ENCODE assay signal across 9 cellular contexts in the genomic region with DNA sequence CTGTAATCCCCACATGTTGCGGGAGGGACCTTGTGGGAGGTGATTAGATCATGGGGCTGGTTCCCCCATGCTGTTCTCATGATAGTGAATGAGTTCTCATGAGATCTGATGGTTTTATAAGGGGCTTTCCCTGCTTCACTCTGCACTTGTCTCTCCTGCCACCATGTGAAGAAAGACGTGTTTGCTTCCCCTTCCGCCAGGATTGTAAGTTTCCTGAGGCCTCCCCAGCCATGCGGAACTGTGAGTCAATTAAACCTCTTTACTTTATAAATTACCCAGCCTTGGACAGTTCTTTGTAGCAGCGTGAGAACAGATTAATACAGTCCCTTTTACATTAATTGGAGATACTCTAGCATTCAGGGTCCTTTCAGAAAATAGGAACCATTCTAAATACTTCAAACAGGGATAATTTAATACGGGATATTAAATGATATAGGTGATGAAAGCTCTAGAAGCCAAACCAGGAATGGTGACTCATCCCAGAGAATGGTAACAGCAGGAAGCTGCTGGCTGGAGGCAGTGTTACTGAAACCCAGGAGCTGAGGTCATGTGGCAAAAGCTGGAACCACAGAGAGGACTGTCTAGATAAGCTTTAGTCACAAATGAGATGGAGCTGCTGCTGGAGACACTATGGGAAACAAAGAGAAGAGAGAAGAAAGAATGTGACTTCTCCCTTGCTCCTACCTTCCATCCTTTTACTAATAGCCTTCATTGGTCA. TPM values are rescaled to one million over a fixed set of nuclear protein-coding genes. Genes with fewer than 3 reads are reported as not detected.
DNase-seq lines count a peak whose midpoint lies in the region; ATAC-seq, FAIRE-seq and TF ChIP-seq lines count a peak whose summit lies in the region.
"Had no signal": no experiment of that assay in that cellular context is flagged by ENCODE, and none has a peak within 500 bp of the region (broad histone marks: within the 10 kb centered on the region; RNA-seq: fewer than 3 reads in every experiment).

No MANE protein-coding gene starts in this region.

- intact Hi-C loops in K562 (cut with micrococcal nuclease): no loop called here

- H3K36me3 ChIP-seq in BJ (ENCODE audit: control insufficient read depth, insufficient read depth, low read length): no peaks in the 10 kb centered on the region
- no peaks in the 10 kb centered on the region for H3K36me3 ChIP-seq in K562 (ENCODE audit: control insufficient read depth, insufficient read depth, low read length)
- H3K36me3 ChIP-seq in suprapubic skin: no peaks in the 10 kb centered on the region

- CTCF ChIA-PET in BJ (lab: Yijun Ruan, JAX) (no interaction called here), K562 (lab: Yijun Ruan, JAX; ENCODE audit: low intra/inter-chr PET ratio) (no interaction called here)

- no peaks in the 10 kb centered on the region for H3K9me3 ChIP-seq in K562 (replicated peaks; ENCODE audit: control insufficient read depth, insufficient read depth, low read depth, low read length)
- H3K9me3 ChIP-seq in suprapubic skin: no peaks in the 10 kb centered on the region

- FAIRE-seq in K562 (lab: Jason Lieb, UNC): peak; percentile 48

- H3K4me1 ChIP-seq in K562 (replicated peaks in 1 of 2; ENCODE audit: control insufficient read depth in 2 of 2, insufficient read depth in 2 of 2, low read length in 2 of 2) (peaks cover 0 to 2% of the 10 kb centered on the region in 2 experiments; a peak in 2 of 5 replicates), suprapubic skin (no peaks in the 10 kb centered on the region)

- TF ChIP-seq EP300 in K562 (IDR thresholded peaks at IDR 0.05; ENCODE audit: low read length) (no peak), suprapubic skin (IDR thresholded peaks at IDR 0.05) (no peak)

- no peak for TF ChIP-seq RAD21 in K562 (CRISPR knock-in tag; conservative IDR thresholded peaks at IDR 0.05 in 1 of 2, IDR thresholded peaks at IDR 0.05 in 1 of 2)

- no peak overlapping the region for H3K4me2 ChIP-seq in K562 (ENCODE audit: insufficient read depth, low read length)

- H4K20me1 ChIP-seq in K562 (replicated peaks; ENCODE audit: control insufficient read depth, insufficient read depth, low read length): no peaks in the 10 kb centered on the region

- no peak overlapping the region for H3K9ac ChIP-seq in K562 (ENCODE audit: insufficient read depth in 1 of 2, low read depth in 2 of 2, low read length in 2 of 2)

- no peaks in the 10 kb centered on the region for H3K27me3 ChIP-seq in BJ (ENCODE audit: control insufficient read depth, insufficient read depth, low read length)
- no peaks in the 10 kb centered on the region for H3K27me3 ChIP-seq in K562 (ENCODE audit: control insufficient read depth in 2 of 2, insufficient read depth in 2 of 2, low read length in 2 of 2)
- no peaks in the 10 kb centered on the region for H3K27me3 ChIP-seq in suprapubic skin

- no peaks in the 10 kb centered on the region for H3K79me2 ChIP-seq in K562 (ENCODE audit: control insufficient read depth, insufficient read depth, low read length)

- POLR2A ChIA-PET in BJ (lab: Charles Lee): no interaction called here
- POLR2A ChIA-PET in K562 (lab: Yijun Ruan, JAX): interaction anchor here (1.4 kb wide), 1 partner anchor 14 kb away, joined by 3 read pairs; no protein-coding TSS in a partner anchor

- TF ChIP-seq POLR2A in K562 (conservative IDR thresholded peaks at IDR 0.05): no peak
- no peak for TF ChIP-seq POLR2A in suprapubic skin (IDR thresholded peaks at IDR 0.05)

- H3K27ac ChIP-seq in K562 (ENCODE audit: extremely low read depth, low read depth, low read length): no peak overlapping the region
- H3K27ac ChIP-seq in suprapubic skin: no peak overlapping the region

- DNase-seq in BJ (ENCODE audit: low read depth) (peak; percentile 31), Kasumi-1 (lab: John Stamatoyannopoulos, UW) (peak; percentile 25 to 33), K562 (ENCODE audit: extremely low read depth in 1 of 4, low spot score in 3 of 4) (peak in 3 of 4 experiments; percentile 10 to 52 (median 13)), kidney tubule cell (ENCODE audit: low spot score) (peak; percentile 94), suprapubic skin (ENCODE audit: low spot score in 2 of 2) (no peak)
- DNase-seq: MM.1S had no signal

- TF ChIP-seq CTCF in BJ (IDR thresholded peaks at IDR 0.05; ENCODE audit: insufficient read depth, low read depth, low read length): 0 out of 2 replicates have a peak, but pooled peaks have one; percentile 6
- no peak for TF ChIP-seq CTCF in K562 (IDR thresholded peaks at IDR 0.05 in 2 of 3, conservative IDR thresholded peaks at IDR 0.05 in 1 of 3; ENCODE audit: insufficient read depth in 2 of 3, low read depth in 1 of 3, low read length in 3 of 3)
- no peak for TF ChIP-seq CTCF in suprapubic skin (IDR thresholded peaks at IDR 0.05)

- no peak overlapping the region for H2AFZ ChIP-seq in K562 (ENCODE audit: low read depth, low read length)

- peak; percentile 62 for ATAC-seq in K562
- ATAC-seq in HG02840 (IDR thresholded peaks at IDR 0.05; ENCODE audit: low FRiP score, unreplicated experiment): no peak
- no peak for ATAC-seq in HG03460 (IDR thresholded peaks at IDR 0.05; ENCODE audit: unreplicated experiment)
- ATAC-seq in HG03159 (IDR thresholded peaks at IDR 0.05; ENCODE audit: unreplicated experiment): no peak

- in situ Hi-C loops in K562 (cut with MboI): no loop called here

- H3K4me3 ChIP-seq in BJ (ENCODE audit: low read depth, low read length) (no peak overlapping the region), K562 (no peak overlapping the region), suprapubic skin (no peak overlapping the region)

- 78% methylated on average over 6 of the region's 6 CpGs for WGBS in K562 (ENCODE audit: insufficient coverage, low coverage, missing lambda C conversion rate)
- 94% methylated on average over 6 of the region's 6 CpGs for WGBS in suprapubic skin

- no TSS peak for BruUV-seq in K562 (replicated peaks; lab: Mats Ljungman, UMichigan)

- H3K9me1 ChIP-seq in K562 (ENCODE audit: control insufficient read depth, insufficient read depth, low read length): no peaks in the 10 kb centered on the region

TF ChIP-seq in K562, 482 proteins besides CTCF, POLR2A, EP300 and RAD21 (continues in another document):
- TF ChIP-seq ETV6 (IDR thresholded peaks at IDR 0.05; ENCODE audit: borderline replicate concordance in 1 of 2, low read depth in 2 of 2, low read length in 1 of 2) (no peak), ETV6 (CRISPR knock-in tag; IDR thresholded peaks at IDR 0.05; ENCODE audit: borderline replicate concordance) (no peak), TRIM24 (IDR thresholded peaks at IDR 0.05) (peak in 1 of 2 experiments; percentile 39; a peak in 1 of 4 replicates), JUND (IDR thresholded peaks at IDR 0.05; ENCODE audit: borderline replicate concordance, low read depth, low read length) (peak; percentile 74; the same call in 1 of the 2 replicates), JUND (tag; IDR thresholded peaks at IDR 0.05; ENCODE audit: borderline replicate concordance, low read depth, low read length) (peak; percentile 48; the same call in 1 of the 3 replicates), CEBPG (CRISPR knock-in tag; IDR thresholded peaks at IDR 0.05) (no peak), CEBPG (tag; conservative IDR thresholded peaks at IDR 0.05 in 1 of 2, IDR thresholded peaks at IDR 0.05 in 1 of 2) (peak in 1 of 2 experiments; percentile 53; a peak in 1 of 4 replicates)

RNA-seq across cellular contexts. Expression of gene GSTCD, which starts 57.3 kb away (rescaled TPM):
- polyA plus RNA-seq in BJ (2011; rRNA removed) (4.6 and 8.3 TPM in 2 replicates), K562 (2011; rRNA removed) (29.5 and 36.3 TPM in 2 replicates), K562 (2014; fragmentation: Illumina TruSeq; extraction: Trizol) (16.0 TPM in 2 replicates), K562 (2014; fragmentation: Nextera tagmentation; extraction: Ambion mirVana) (1 to 10 TPM; 4.5 to 5.4 TPM), K562 (2014; rRNA removed) (10.4 and 14.3 TPM in 2 replicates)
- 4.8 and 5.8 TPM in 2 replicates for polyA minus RNA-seq in BJ (2011; rRNA and poly(A)+ RNA removed)
- 41.1 and 91.5 TPM in 2 replicates for total RNA-seq in K562 (2011; cell fraction: chromatin; rRNA removed; ENCODE audit: low replicate concordance)
- 24.2 and 24.3 TPM in 2 replicates for total RNA-seq in K562 (2011; cell fraction: nucleolus; rRNA removed)
- 29.5 and 46.9 TPM in 2 replicates for total RNA-seq in K562 (2011; cell fraction: nucleoplasm; rRNA removed)
- total RNA-seq in K562 (2014; rRNA removed) (15.3 and 19.8 TPM in 2 replicates), K562 (2014; rRNA removed; fragmentation: Illumina TruSeq; extraction: Trizol) (24.5 and 25.6 TPM in 2 replicates), K562 (2015; rRNA removed; fragmentation: Illumina TruSeq; extraction: Trizol) (19.7 and 21.1 TPM in 2 replicates), K562 (2021) (17.6 and 18.8 TPM in 2 replicates), suprapubic skin (10 to 100 TPM in 2 of 4 donors, 1 to 10 TPM in 2; 8.2 to 19.6 (median 11.4) TPM)
- 6.8 and 10.6 TPM in 2 replicates for polyA plus RNA-seq in K562 (2011; cell fraction: cytosol; rRNA removed)
- 17.1 and 20.0 TPM in 2 replicates for polyA plus RNA-seq in K562 (2011; cell fraction: nucleus; rRNA removed)
- 7.9 and 9.3 TPM in 2 replicates for polyA plus RNA-seq in K562 (2012)
- 47.9 and 56.4 TPM in 2 replicates for polyA minus RNA-seq in K562 (2011; rRNA and poly(A)+ RNA removed)
- 11.9 and 15.8 TPM in 2 replicates for polyA minus RNA-seq in K562 (2011; cell fraction: cytosol; rRNA and poly(A)+ RNA removed)
- 38.5 and 52.8 TPM in 2 replicates for polyA minus RNA-seq in K562 (2011; cell fraction: nucleus; rRNA and poly(A)+ RNA removed)

RNA-seq across cellular contexts. Expression of gene INTS12, which starts 57.4 kb away (rescaled TPM):
- polyA plus RNA-seq in BJ (2011; rRNA removed): 20.0 and 32.6 TPM in 2 replicates
- polyA minus RNA-seq in BJ (2011; rRNA and poly(A)+ RNA removed): 12.1 and 13.6 TPM in 2 replicates
- total RNA-seq in K562 (2011; cell fraction: chromatin; rRNA removed; ENCODE audit: low replicate concordance): 23.8 and 34.2 TPM in 2 replicates
- total RNA-seq in K562 (2011; cell fraction: nucleolus; rRNA removed): 16.7 and 19.2 TPM in 2 replicates
- total RNA-seq in K562 (2011; cell fraction: nucleoplasm; rRNA removed): 29.7 and 45.4 TPM in 2 replicates
- 24.5 and 25.7 TPM in 2 replicates for total RNA-seq in K562 (2014; rRNA removed)
- 26.8 and 28.3 TPM in 2 replicates for total RNA-seq in K562 (2014; rRNA removed; fragmentation: Illumina TruSeq; extraction: Trizol)
- total RNA-seq in K562 (2015; rRNA removed; fragmentation: Illumina TruSeq; extraction: Trizol): 22.9 and 26.3 TPM in 2 replicates
- 26.2 and 26.7 TPM in 2 replicates for total RNA-seq in K562 (2021)
- 44.3 and 57.1 TPM in 2 replicates for polyA plus RNA-seq in K562 (2011; rRNA removed)
- polyA plus RNA-seq in K562 (2011; cell fraction: cytosol; rRNA removed): 22.1 and 30.7 TPM in 2 replicates
- polyA plus RNA-seq in K562 (2011; cell fraction: nucleus; rRNA removed): 48.0 and 49.4 TPM in 2 replicates
- polyA plus RNA-seq in K562 (2012): 25.5 and 36.6 TPM in 2 replicates
- 51.2 and 63.7 TPM in 2 replicates for polyA plus RNA-seq in K562 (2014; fragmentation: Illumina TruSeq; extraction: Trizol)
- 10 to 100 TPM; 49.7 to 82.9 TPM for polyA plus RNA-seq in K562 (2014; fragmentation: Nextera tagmentation; extraction: Ambion mirVana)
- polyA plus RNA-seq in K562 (2014; rRNA removed): 41.2 and 42.4 TPM in 2 replicates
- 55.3 and 56.9 TPM in 2 replicates for polyA minus RNA-seq in K562 (2011; rRNA and poly(A)+ RNA removed)
- polyA minus RNA-seq in K562 (2011; cell fraction: cytosol; rRNA and poly(A)+ RNA removed): 12.7 and 17.6 TPM in 2 replicates
- polyA minus RNA-seq in K562 (2011; cell fraction: nucleus; rRNA and poly(A)+ RNA removed): 24.5 and 35.4 TPM in 2 replicates
- 10 to 100 TPM; 12.6 to 29.5 (median 23.0) TPM for total RNA-seq in suprapubic skin

Comparison
In these comparisons a context has a peak if more than half of its experiments do, and no peak if none do; other contexts are left out.
1. DNase-seq: peak in BJ (single experiment), Kasumi-1 (2 of 2), K562 (3 of 4) and kidney tubule cell (single experiment); none in suprapubic skin (0 of 2).